11 cellular contexts compared by ENCODE assay signal in genomic region chr19:13092206-13092605, GRCh38. TPM values are rescaled to one million over a fixed set of nuclear protein-coding genes. Genes with fewer than 3 reads are reported as not detected.
A peak's percentile ranks its signal among the peaks of the same experiment; 100 is the strongest.
DNase-seq lines count a peak whose midpoint lies in the region; ATAC-seq, FAIRE-seq and TF ChIP-seq lines count a peak whose summit lies in the region.
"Had no signal": no experiment of that assay in that cellular context is flagged by ENCODE, and none has a peak within 500 bp of the region (broad histone marks: within the 10 kb centered on the region; RNA-seq: fewer than 3 reads in every experiment).

No MANE protein-coding gene starts in this region.

- H3K27me3 ChIP-seq in BLaER1 (peaks cover 6% of the 10 kb centered on the region; the same call in 1 of the 2 replicates), lower lobe of right lung (ENCODE audit: low read depth) (no peaks in the 10 kb centered on the region), stomach (no peaks in the 10 kb centered on the region), adrenal gland (peaks cover 5% of the 10 kb centered on the region), pancreas (no peaks in the 10 kb centered on the region)

- TF ChIP-seq CTCF in lower lobe of right lung (IDR thresholded peaks at IDR 0.05) (no peak), stomach (IDR thresholded peaks at IDR 0.05) (no peak), adrenal gland (IDR thresholded peaks at IDR 0.05) (no peak), pancreas (IDR thresholded peaks at IDR 0.05) (no peak)

- in situ Hi-C loops in ACHN (cut with HindIII; ENCODE audit: low pct_ligation_motif_present, low pct_unique_long_range_greater_than_20kb, low sequenced_read_pairs): no loop called here

- intact Hi-C loops in lower lobe of right lung (cut with DNase I): no loop called here
- intact Hi-C loops in stomach (cut with DNase I; ENCODE audit: low total_unique reads): no loop called here
- intact Hi-C loops in adrenal gland (cut with DNase I): loop anchor here (2.0 to 5.0 kb wide), 2 partner anchors 110 to 113 kb away; no protein-coding TSS in a partner anchor
- intact Hi-C loops in pancreas (cut with DNase I): loop anchor here in 2 of 3 donors (5.0 kb wide), 1 partner anchor 115 kb away; no protein-coding TSS in a partner anchor

- H3K9me3 ChIP-seq in BLaER1 (no peaks in the 10 kb centered on the region), lower lobe of right lung (no peaks in the 10 kb centered on the region), stomach (no peaks in the 10 kb centered on the region), adrenal gland (replicated peaks in 1 of 3) (no peaks in the 10 kb centered on the region), pancreas (no peaks in the 10 kb centered on the region)

- H3K4me2 ChIP-seq in BLaER1: peak overlapping the region; percentile 99

- DNase-seq in caudate nucleus (lab: John Stamatoyannopoulos, UW) (no peak), lower lobe of right lung (no peak), stomach (no peak), adrenal gland (no peak), NCI-H748 treated with DMSO at 0.1 percent for 48 hours (lab: John Stamatoyannopoulos, UW) (no peak), ACHN (no peak), pancreas (no peak)
- DNase-seq: activated CD4-positive, alpha-beta T cell treated with anti-CD3 and anti-CD28 coated beads, Interleukin-2, amount 50 U/mL, for 1 hour; DMS79; stimulated activated CD4-positive, alpha-beta T cell treated with anti-CD3 and anti-CD28 coated beads, Interleukin-4, amount 100 ng/mL, for 4 hours had no signal

- TF ChIP-seq POLR2A in stomach (IDR thresholded peaks at IDR 0.05) (no peak), adrenal gland (IDR thresholded peaks at IDR 0.05) (no peak)

- no peak for FAIRE-seq in pancreas (lab: Jason Lieb, UNC)

- peaks cover 87% of the 10 kb centered on the region for H3K4me1 ChIP-seq in BLaER1
- peaks cover 66% of the 10 kb centered on the region for H3K4me1 ChIP-seq in lower lobe of right lung
- peaks cover 47 to 76% (median 63%) of the 10 kb centered on the region in 4 donors for H3K4me1 ChIP-seq in stomach
- H3K4me1 ChIP-seq in adrenal gland (replicated peaks in 1 of 2): peaks cover 0 to 12% of the 10 kb centered on the region in 2 donors
- H3K4me1 ChIP-seq in pancreas: no peaks in the 10 kb centered on the region

- peak overlapping the region; percentile 74 for H3K9ac ChIP-seq in BLaER1

- H3K36me3 ChIP-seq in BLaER1 (peaks cover 10% of the 10 kb centered on the region), lower lobe of right lung (peaks cover 41% of the 10 kb centered on the region), stomach (peaks cover 0 to 52% (median 47%) of the 10 kb centered on the region in 4 donors), adrenal gland (replicated peaks in 1 of 2) (no peaks in the 10 kb centered on the region), pancreas (peaks cover 0 to 10% (median 0%) of the 10 kb centered on the region in 3 donors)

- no peak for TF ChIP-seq EP300 in stomach (IDR thresholded peaks at IDR 0.05)

- H3K4me3 ChIP-seq in BLaER1 (peak overlapping the region; percentile 40; the same call in 1 of the 2 replicates), lower lobe of right lung (no peak overlapping the region), stomach (no peak overlapping the region), adrenal gland (no peak overlapping the region), pancreas (no peak overlapping the region)

- H3K27ac ChIP-seq in BLaER1 (peak overlapping the region; percentile 81), caudate nucleus (ENCODE audit: low read depth, low read length) (peak overlapping the region; percentile 91), lower lobe of right lung (peak overlapping the region; percentile 72), stomach (peak overlapping the region in 4 of 5 donors; percentile 51 to 90 (median 74)), adrenal gland (peak overlapping the region in 2 of 5 donors; percentile 49 to 65), pancreas (peak overlapping the region in 2 of 4 donors; percentile 16 to 17)

- 61 to 88% (median 77%) methylated on average over 2 of the region's 2 CpGs for WGBS in stomach, 5 donors
- 83 to 91% (median 88%) methylated on average over 2 of the region's 2 CpGs for WGBS in adrenal gland, 4 donors
- WGBS in pancreas, 2 donors: 90 to 94% methylated on average over 2 of the region's 2 CpGs

- peaks cover 14% of the 10 kb centered on the region for H4K20me1 ChIP-seq in BLaER1

- no peak for ATAC-seq in lower lobe of right lung
- no peak for ATAC-seq in pancreas

RNA-seq across cellular contexts. Expression of gene LYL1, which starts 10.5 kb away (rescaled TPM):
- total RNA-seq in lower lobe of right lung (27.2 TPM), stomach (10 to 100 TPM in 2 of 5 donors, 1 to 10 TPM in 2, not detected in 1; 1.3 to 19.3 (median 7.6) TPM), adrenal gland (10 to 100 TPM in 5 of 8 donors, 1 to 10 TPM in 3; 4.3 to 22.5 (median 13.2) TPM), pancreas (1 to 10 TPM in 4 of 6 donors, under 1 TPM in 2; 0.51 to 5.5 (median 1.7) TPM)
- polyA plus RNA-seq in stomach (1 to 10 TPM; 4.1 to 5.5 (median 5.0) TPM), adrenal gland (10 to 100 TPM in 1 of 3 donors, 1 to 10 TPM in 1, under 1 TPM in 1; 0.38 to 18.7 (median 7.9) TPM), pancreas (1 to 10 TPM; 2.6 to 3.6 TPM)

RNA-seq across cellular contexts. Expression of gene TRMT1, which starts 24.3 kb away (rescaled TPM):
- total RNA-seq in lower lobe of right lung: 29.3 TPM
- total RNA-seq in stomach: 100 to 1,000 TPM in 1 of 5 donors, 10 to 100 TPM in 4; 29.6 to 373 (median 36.5) TPM
- polyA plus RNA-seq in stomach: 10 to 100 TPM; 64.7 to 88.2 (median 77.9) TPM
- 10 to 100 TPM; 13.4 to 48.0 (median 35.4) TPM for total RNA-seq in adrenal gland
- 100 to 1,000 TPM in 2 of 3 donors, 10 to 100 TPM in 1; 15.5 to 229 (median 120) TPM for polyA plus RNA-seq in adrenal gland
- total RNA-seq in pancreas: 10 to 100 TPM; 12.7 to 29.2 (median 19.1) TPM
- polyA plus RNA-seq in pancreas: 100 to 1,000 TPM in 1 of 2 donors, 10 to 100 TPM in 1; 85.5 to 108 TPM

RNA-seq across cellular contexts. Expression of gene NACC1, which starts 25.9 kb away (rescaled TPM):
- total RNA-seq in lower lobe of right lung (35.2 TPM), stomach (100 to 1,000 TPM in 1 of 5 donors, 10 to 100 TPM in 4; 10.1 to 122 (median 26.3) TPM), adrenal gland (10 to 100 TPM; 26.7 to 67.0 (median 48.0) TPM), pancreas (10 to 100 TPM in 5 of 6 donors, 1 to 10 TPM in 1; 9.8 to 25.3 (median 14.1) TPM)
- polyA plus RNA-seq in stomach (10 to 100 TPM in 1 of 3 donors, 1 to 10 TPM in 2; 6.9 to 26.2 (median 9.5) TPM), adrenal gland (10 to 100 TPM; 12.4 to 47.7 (median 14.8) TPM), pancreas (10 to 100 TPM in 1 of 2 donors, 1 to 10 TPM in 1; 7.0 to 19.8 TPM)

RNA-seq across cellular contexts. Expression of gene STX10, which starts 58.0 kb away (rescaled TPM):
- 82.7 TPM for total RNA-seq in lower lobe of right lung
- total RNA-seq in stomach: 100 to 1,000 TPM in 3 of 5 donors, 10 to 100 TPM in 2; 20.4 to 942 (median 117) TPM
- 100 to 1,000 TPM in 1 of 3 donors, 10 to 100 TPM in 2; 74.8 to 114 (median 94.7) TPM for polyA plus RNA-seq in stomach
- total RNA-seq in adrenal gland: 10 to 100 TPM; 30.5 to 90.7 (median 65.0) TPM
- polyA plus RNA-seq in adrenal gland: 100 to 1,000 TPM in 2 of 3 donors, 10 to 100 TPM in 1; 16.0 to 182 (median 159) TPM
- total RNA-seq in pancreas: 10 to 100 TPM; 14.0 to 24.6 (median 17.0) TPM
- 10 to 100 TPM; 61.4 to 73.5 TPM for polyA plus RNA-seq in pancreas

RNA-seq across cellular contexts. Expression of gene IER2, which starts 58.0 kb away (rescaled TPM):
- total RNA-seq in lower lobe of right lung (80.2 TPM), stomach (100 to 1,000 TPM in 3 of 5 donors, 10 to 100 TPM in 2; 32.3 to 421 (median 150) TPM), adrenal gland (100 to 1,000 TPM in 2 of 8 donors, 10 to 100 TPM in 6; 36.4 to 121 (median 61.8) TPM), pancreas (10 to 100 TPM; 32.4 to 59.2 (median 37.7) TPM)
- polyA plus RNA-seq in stomach (10 to 100 TPM; 64.3 to 87.2 (median 64.6) TPM), adrenal gland (100 to 1,000 TPM in 1 of 3 donors, 10 to 100 TPM in 1, 1 to 10 TPM in 1; 7.4 to 120 (median 97.1) TPM), pancreas (100 to 1,000 TPM in 1 of 2 donors, 10 to 100 TPM in 1; 80.7 to 179 TPM)

Comparison
In these comparisons a context has a peak if more than half of its experiments do, and no peak if none do; other contexts are left out.
1. intact Hi-C loops: an anchor here in adrenal gland (2.0 to 5.0 kb wide) and pancreas (5.0 kb wide); none called in lower lobe of right lung and stomach.